8 cellular contexts compared by ENCODE assay signal in the genomic region with DNA sequence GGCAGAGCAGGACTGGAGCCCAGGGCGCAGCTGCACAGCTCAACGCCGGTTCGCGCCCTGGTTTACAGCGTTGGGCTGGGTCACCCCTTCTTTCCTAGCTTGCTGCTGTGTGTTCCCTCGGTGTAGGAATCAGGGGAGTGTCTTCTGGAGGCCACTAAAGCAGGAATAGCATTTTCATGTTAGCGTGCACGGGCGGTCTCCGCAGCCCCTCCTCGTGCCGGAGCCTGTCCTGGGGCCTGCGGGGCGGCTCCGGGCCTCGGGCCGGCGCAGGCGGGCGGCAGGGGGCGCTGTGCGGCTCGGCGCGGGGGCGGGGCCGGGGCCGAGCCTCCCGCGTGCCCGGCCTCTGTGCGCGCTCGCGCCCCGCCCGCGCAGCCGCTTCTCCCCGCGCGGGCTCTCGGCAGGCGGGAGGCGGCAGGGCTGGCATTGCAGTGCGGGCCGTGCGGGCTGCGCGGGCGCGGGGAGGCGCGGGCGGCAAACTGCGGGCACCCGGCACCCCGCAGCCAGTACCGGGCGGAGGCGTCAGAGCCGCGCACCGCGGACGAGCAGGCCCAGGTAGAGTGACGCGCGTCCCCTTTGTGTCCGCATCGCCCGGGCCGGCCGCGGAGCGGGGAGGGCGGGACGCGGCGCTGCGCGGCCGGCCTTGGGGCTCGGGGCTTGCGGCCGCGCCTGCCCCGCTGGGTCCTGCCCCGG. TPM values are rescaled to one million over a fixed set of nuclear protein-coding genes. Genes with fewer than 3 reads are reported as not detected.
DNase-seq lines count a peak whose midpoint lies in the region; ATAC-seq, FAIRE-seq and TF ChIP-seq lines count a peak whose summit lies in the region.

A gene with protein sequence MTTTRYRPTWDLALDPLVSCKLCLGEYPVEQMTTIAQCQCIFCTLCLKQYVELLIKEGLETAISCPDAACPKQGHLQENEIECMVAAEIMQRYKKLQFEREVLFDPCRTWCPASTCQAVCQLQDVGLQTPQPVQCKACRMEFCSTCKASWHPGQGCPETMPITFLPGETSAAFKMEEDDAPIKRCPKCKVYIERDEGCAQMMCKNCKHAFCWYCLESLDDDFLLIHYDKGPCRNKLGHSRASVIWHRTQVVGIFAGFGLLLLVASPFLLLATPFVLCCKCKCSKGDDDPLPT (plus strand): TSS at position 342 of the 690 bp plus-strand sequence. CDS start 79,515 bp downstream, outside the sequence.

- peak within 1 kb of the TSS; percentile 29 to 55 for H3K4me3 ChIP-seq in kidney (ENCODE audit: low read length in 2 of 2)

- no peak within 1 kb of the TSS for H3K27ac Mint-ChIP-seq in activated B cell treated with CpG ODN at 0.5 μM for 24 hours

- POLR2A ChIA-PET in activated B cell treated with CpG ODN at 0.5 μM for 24 hours (lab: Charles Lee) = interaction anchor here (0.6 kb wide), 1 partner anchor 1920 kb away, joined by 3 read pairs; the partner anchor contains the start of gene KIDINS220

- in situ Hi-C loops in GM13976 (cut with MboI; ENCODE audit: low sequenced_read_pairs, unreplicated experiment) = no loop called here

- no peaks in the 10 kb centered on the region for H3K9me3 ChIP-seq in kidney (ENCODE audit: control insufficient read depth in 1 of 2, low read length in 2 of 2)

- DNase-seq in GM13976 (ENCODE audit: low spot score) (peak; percentile 93), NCI-H1048 (lab: John Stamatoyannopoulos, UW) (peak; percentile 27), activated B cell treated with CpG ODN at 0.5 μM for 24 hours (peak; percentile 80), caudate nucleus (lab: John Stamatoyannopoulos, UW) (peak in 41 of 61 donors; percentile 30 to 84 (median 55)), kidney (peak; percentile 85)
- peak; percentile 68 to 79 for DNase-seq in stimulated activated CD4-positive, alpha-beta T cell treated with anti-CD3 and anti-CD28 coated beads, Interleukin-1b, Interleukin-23, amount 100 ng/mL, for 4 hours (ENCODE audit: low read depth in 2 of 2)
- no peak for DNase-seq in NK-92 treated with Interleukin-12 subunit alpha and Interleukin-12 subunit beta, amount 100 ng/mL, for 24 hours (lab: John Stamatoyannopoulos, UW)

- H3K27me3 Mint-ChIP-seq in activated B cell treated with CpG ODN at 0.5 μM for 24 hours = peaks cover 9% of the 10 kb centered on the region

- peaks cover 6% of the 10 kb centered on the region for H3K4me1 Mint-ChIP-seq in activated B cell treated with CpG ODN at 0.5 μM for 24 hours

- FAIRE-seq in kidney (lab: Jason Lieb, UNC) = no peak

- peak; percentile 80 for ATAC-seq in HG02588 (IDR thresholded peaks at IDR 0.05; ENCODE audit: unreplicated experiment)
- ATAC-seq in activated B cell treated with CpG ODN at 0.5 μM for 24 hours (ENCODE audit: low read depth) = peak; percentile 93

- H3K9me3 Mint-ChIP-seq in activated B cell treated with CpG ODN at 0.5 μM for 24 hours = no peaks in the 10 kb centered on the region

- intact Hi-C loops in activated B cell treated with CpG ODN at 0.5 μM for 24 hours (cut with micrococcal nuclease) = loop anchor here (5.0 kb wide), 2 partner anchors 40 to 90 kb away; partner anchors contain the start of gene RSAD2
- intact Hi-C loops in kidney (cut with DNase I) = no loop called here

- peaks cover 14 to 17% of the 10 kb centered on the region in 2 donors for H3K4me1 ChIP-seq in kidney (ENCODE audit: control insufficient read depth in 1 of 2, insufficient read depth in 1 of 2, low read depth in 1 of 2, low read length in 2 of 2)

- CTCF ChIA-PET in activated B cell treated with CpG ODN at 0.5 μM for 24 hours (lab: Charles Lee) = interaction anchor here (0.9 to 2.4 kb wide), 5 partner anchors 12 to 127 kb away, joined by 3 to 8 read pairs (median 5); no protein-coding TSS in a partner anchor

- H3K36me3 Mint-ChIP-seq in activated B cell treated with CpG ODN at 0.5 μM for 24 hours (ENCODE audit: low read depth) = no peaks in the 10 kb centered on the region

- peak within 1 kb of the TSS; percentile 25 to 69 for H3K9ac ChIP-seq in kidney (ENCODE audit: low read length in 2 of 2)

- H3K4me3 Mint-ChIP-seq in activated B cell treated with CpG ODN at 0.5 μM for 24 hours = peak within 1 kb of the TSS; percentile 72

- H3K27ac ChIP-seq in caudate nucleus (ENCODE audit: low read depth, low read length) = peak within 1 kb of the TSS; percentile 89
- peak within 1 kb of the TSS; percentile 11 to 21 for H3K27ac ChIP-seq in kidney (ENCODE audit: low read depth in 2 of 2, low read length in 2 of 2)

- TF ChIP-seq CTCF in GM13976 (IDR thresholded peaks at IDR 0.05; ENCODE audit: borderline replicate concordance, control extremely low read depth, extremely low read depth, insufficient read depth, missing control alignments) (peak; percentile 77), activated B cell treated with CpG ODN at 0.5 μM for 24 hours (IDR thresholded peaks at IDR 0.05) (no peak), kidney (IDR thresholded peaks at IDR 0.05; ENCODE audit: borderline replicate concordance, extremely low read depth, insufficient read depth) (peak; percentile 64)

- no peaks in the 10 kb centered on the region for H3K36me3 ChIP-seq in kidney (ENCODE audit: control insufficient read depth in 1 of 2, insufficient read depth in 2 of 2, low read length in 2 of 2)

RNA-seq across cellular contexts. Expression of the gene that starts here (rescaled TPM):
- total RNA-seq in activated B cell treated with CpG ODN at 0.5 μM for 24 hours (0.56 and 0.89 TPM in 2 replicates), kidney (12.3 TPM)
- polyA plus RNA-seq in kidney (ENCODE audit: insufficient read depth, low read depth, low replicate concordance) = 4.2 TPM

Comparison
In these comparisons a context has a peak if more than half of its experiments do, and no peak if none do; other contexts are left out.
1. Peak in DNase-seq and ATAC-seq in activated B cell treated with CpG ODN at 0.5 μM for 24 hours; RNA of the gene not detected or under 1 TPM.